Comparison of ENCODE assay signal across 8 cellular contexts in the genomic region with DNA sequence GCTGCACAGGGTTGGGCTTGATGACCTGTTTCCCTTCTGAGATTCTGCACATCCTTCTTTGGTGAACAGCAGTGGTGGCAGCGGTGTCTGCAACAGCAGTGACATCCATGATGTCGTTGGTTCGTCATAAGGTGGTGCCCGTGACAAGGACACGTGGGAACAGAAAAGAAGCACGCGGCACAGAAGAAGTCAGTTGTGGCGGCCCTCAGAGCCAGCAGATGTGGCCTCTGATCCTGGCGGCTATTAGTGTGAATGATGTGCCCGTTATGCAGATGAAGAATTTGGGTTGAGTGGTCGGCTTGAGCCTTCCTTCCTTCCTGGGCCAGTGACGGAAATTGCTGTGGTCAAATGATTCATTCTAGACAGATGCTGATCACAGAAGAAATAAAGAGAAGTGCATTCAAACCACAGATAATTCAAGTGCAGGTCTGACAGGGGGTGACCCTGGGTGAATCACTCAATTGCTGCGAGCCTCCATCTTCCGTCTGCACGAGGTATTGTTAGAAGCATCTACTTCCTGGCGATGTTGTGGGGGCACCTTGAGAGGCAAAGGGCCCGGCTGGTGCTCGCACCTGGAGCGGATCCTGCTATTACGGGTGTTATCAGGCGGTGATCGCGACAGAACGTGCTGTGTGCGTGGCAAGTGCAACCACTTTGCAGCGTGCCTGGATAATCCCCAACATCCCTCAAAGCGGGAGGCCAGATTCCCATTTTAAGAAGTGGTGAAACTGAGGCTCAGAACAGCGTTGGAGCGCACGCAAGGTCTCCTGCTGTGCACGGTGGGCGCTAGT.
DNase-seq lines count a peak whose midpoint lies in the region; ATAC-seq and TF ChIP-seq lines count a peak whose summit lies in the region.

No MANE protein-coding gene starts in this region.

- no peaks in the 10 kb centered on the region for H3K36me3 ChIP-seq in CD4-positive, alpha-beta memory T cell (ENCODE audit: insufficient read depth, low read length)
- no peaks in the 10 kb centered on the region for H3K36me3 ChIP-seq in Peyer's patch
- no peaks in the 10 kb centered on the region for H3K36me3 ChIP-seq in left lung

- BruUV-seq in Calu3 (replicated peaks; lab: Mats Ljungman, UMichigan) = no TSS peak

- no peaks in the 10 kb centered on the region for H3K27me3 ChIP-seq in CD4-positive, alpha-beta memory T cell (ENCODE audit: insufficient read depth, low read length)
- no peaks in the 10 kb centered on the region for H3K27me3 ChIP-seq in Peyer's patch
- H3K27me3 ChIP-seq in left lung = peaks cover 0 to 20% of the 10 kb centered on the region in 2 donors

- H3K9me3 Mint-ChIP-seq in CD4-positive, alpha-beta memory T cell = peaks cover 0 to 3% (median 0%) of the 10 kb centered on the region in 8 donors
- H3K9me3 Mint-ChIP-seq in activated T-helper 17 cell treated with anti-CD3 and anti-CD28 coated beads, Interleukin-2, amount 50 U/mL, for 72 hours = no peaks in the 10 kb centered on the region
- no peaks in the 10 kb centered on the region for H3K9me3 Mint-ChIP-seq in stimulated activated naive CD8-positive, alpha-beta T cell treated with anti-CD3 and anti-CD28 coated beads, Interleukin-15, Interleukin-2, amounts not matched to agents 100 ng/mL and 50 ng/mL, for 24 hours
- H3K9me3 Mint-ChIP-seq in Calu3 (ENCODE audit: low read depth, unreplicated experiment) (no peaks in the 10 kb centered on the region), osteocyte (ENCODE audit: unreplicated experiment) (no peaks in the 10 kb centered on the region)

- H3K4me3 Mint-ChIP-seq in CD4-positive, alpha-beta memory T cell = peak overlapping the region; percentile 41 to 73 (median 62)
- peak overlapping the region; percentile 54 for H3K4me3 Mint-ChIP-seq in activated T-helper 17 cell treated with anti-CD3 and anti-CD28 coated beads, Interleukin-2, amount 50 U/mL, for 72 hours
- peak overlapping the region; percentile 21 for H3K4me3 Mint-ChIP-seq in stimulated activated naive CD8-positive, alpha-beta T cell treated with anti-CD3 and anti-CD28 coated beads, Interleukin-15, Interleukin-2, amounts not matched to agents 100 ng/mL and 50 ng/mL, for 24 hours
- H3K4me3 Mint-ChIP-seq in Calu3 (ENCODE audit: low read depth, unreplicated experiment) (no peak overlapping the region), osteocyte (ENCODE audit: unreplicated experiment) (no peak overlapping the region)

- TF ChIP-seq POLR2A in Peyer's patch (IDR thresholded peaks at IDR 0.05) = no peak

- H3K36me3 Mint-ChIP-seq in CD4-positive, alpha-beta memory T cell = no peaks in the 10 kb centered on the region
- H3K36me3 Mint-ChIP-seq in activated T-helper 17 cell treated with anti-CD3 and anti-CD28 coated beads, Interleukin-2, amount 50 U/mL, for 72 hours (ENCODE audit: low read depth) = no peaks in the 10 kb centered on the region
- H3K36me3 Mint-ChIP-seq in stimulated activated naive CD8-positive, alpha-beta T cell treated with anti-CD3 and anti-CD28 coated beads, Interleukin-15, Interleukin-2, amounts not matched to agents 100 ng/mL and 50 ng/mL, for 24 hours (ENCODE audit: low read depth) = no peaks in the 10 kb centered on the region
- H3K36me3 Mint-ChIP-seq in Calu3 (ENCODE audit: insufficient read depth, unreplicated experiment) = no peaks in the 10 kb centered on the region
- no peaks in the 10 kb centered on the region for H3K36me3 Mint-ChIP-seq in osteocyte (ENCODE audit: unreplicated experiment)

- no peak overlapping the region for H3K4me3 ChIP-seq in CD4-positive, alpha-beta memory T cell (ENCODE audit: low read length in 2 of 2)
- H3K4me3 ChIP-seq in Peyer's patch = no peak overlapping the region
- H3K4me3 ChIP-seq in left lung = no peak overlapping the region

- peak; percentile 90 for ATAC-seq in activated T-helper 17 cell treated with anti-CD3 and anti-CD28 coated beads, Interleukin-2, amount 50 U/mL, for 72 hours (replicated peaks)
- ATAC-seq in left lung = peak; percentile 37
- ATAC-seq in HG02571 (IDR thresholded peaks at IDR 0.05; ENCODE audit: unreplicated experiment) = no peak

- peak overlapping the region; percentile 70 to 89 (median 84) for H3K27ac Mint-ChIP-seq in CD4-positive, alpha-beta memory T cell
- peak overlapping the region; percentile 45 for H3K27ac Mint-ChIP-seq in activated T-helper 17 cell treated with anti-CD3 and anti-CD28 coated beads, Interleukin-2, amount 50 U/mL, for 72 hours
- peak overlapping the region; percentile 57 for H3K27ac Mint-ChIP-seq in stimulated activated naive CD8-positive, alpha-beta T cell treated with anti-CD3 and anti-CD28 coated beads, Interleukin-15, Interleukin-2, amounts not matched to agents 100 ng/mL and 50 ng/mL, for 24 hours
- no peak overlapping the region for H3K27ac Mint-ChIP-seq in Calu3 (ENCODE audit: unreplicated experiment)
- H3K27ac Mint-ChIP-seq in osteocyte (ENCODE audit: unreplicated experiment) = no peak overlapping the region

- H3K27ac ChIP-seq in CD4-positive, alpha-beta memory T cell (ENCODE audit: low read depth, low read length) = no peak overlapping the region
- H3K27ac ChIP-seq in Peyer's patch = peak overlapping the region in 3 of 4 donors; percentile 20 to 45 (median 27)
- peak overlapping the region in 1 of 2 donors; percentile 87 for H3K27ac ChIP-seq in left lung

- peak; percentile 47 to 83 (median 59) for DNase-seq in CD4-positive, alpha-beta memory T cell
- DNase-seq in Peyer's patch (peak; percentile 19 to 70 (median 31)), left lung (peak in 1 of 2 donors; percentile 53), Calu3 (no peak), osteocyte (ENCODE audit: extremely low spot score, unreplicated experiment) (no peak)

- H3K9me3 ChIP-seq in CD4-positive, alpha-beta memory T cell (ENCODE audit: control insufficient read depth in 1 of 2, low read length in 2 of 2) = no peaks in the 10 kb centered on the region
- no peaks in the 10 kb centered on the region for H3K9me3 ChIP-seq in Peyer's patch
- H3K9me3 ChIP-seq in left lung = no peaks in the 10 kb centered on the region

- TF ChIP-seq CTCF in Peyer's patch (IDR thresholded peaks at IDR 0.05) (no peak), left lung (IDR thresholded peaks at IDR 0.05) (no peak), Calu3 (IDR thresholded peaks at IDR 0.05; ENCODE audit: unreplicated experiment) (no peak), osteocyte (IDR thresholded peaks at IDR 0.05) (no peak)

- POLR2A ChIA-PET in CD4-positive, alpha-beta memory T cell (lab: Charles Lee; ENCODE audit: partially characterized antibody) = no interaction called here

- peaks cover 16 to 62% (median 34%) of the 10 kb centered on the region in 4 donors for H3K4me1 Mint-ChIP-seq in CD4-positive, alpha-beta memory T cell
- peaks cover 15% of the 10 kb centered on the region for H3K4me1 Mint-ChIP-seq in activated T-helper 17 cell treated with anti-CD3 and anti-CD28 coated beads, Interleukin-2, amount 50 U/mL, for 72 hours
- H3K4me1 Mint-ChIP-seq in stimulated activated naive CD8-positive, alpha-beta T cell treated with anti-CD3 and anti-CD28 coated beads, Interleukin-15, Interleukin-2, amounts not matched to agents 100 ng/mL and 50 ng/mL, for 24 hours (ENCODE audit: low read depth) = peaks cover 46% of the 10 kb centered on the region
- H3K4me1 Mint-ChIP-seq in Calu3 (ENCODE audit: low read depth, unreplicated experiment) = peaks cover 11% of the 10 kb centered on the region
- peaks cover 22% of the 10 kb centered on the region for H3K4me1 Mint-ChIP-seq in osteocyte (ENCODE audit: unreplicated experiment)

- peaks cover under 1 to 3% of the 10 kb centered on the region in 2 donors for H3K27me3 Mint-ChIP-seq in CD4-positive, alpha-beta memory T cell
- no peaks in the 10 kb centered on the region for H3K27me3 Mint-ChIP-seq in activated T-helper 17 cell treated with anti-CD3 and anti-CD28 coated beads, Interleukin-2, amount 50 U/mL, for 72 hours
- H3K27me3 Mint-ChIP-seq in stimulated activated naive CD8-positive, alpha-beta T cell treated with anti-CD3 and anti-CD28 coated beads, Interleukin-15, Interleukin-2, amounts not matched to agents 100 ng/mL and 50 ng/mL, for 24 hours = peaks cover 2% of the 10 kb centered on the region
- H3K27me3 Mint-ChIP-seq in Calu3 (ENCODE audit: unreplicated experiment) = peaks cover 18% of the 10 kb centered on the region
- peaks cover 5% of the 10 kb centered on the region for H3K27me3 Mint-ChIP-seq in osteocyte (ENCODE audit: unreplicated experiment)

- intact Hi-C loops in CD4-positive, alpha-beta memory T cell (cut with micrococcal nuclease) = no loop called here
- intact Hi-C loops in left lung (cut with DNase I) (no loop called here), Calu3 (cut with micrococcal nuclease; ENCODE audit: unreplicated experiment) (no loop called here)

- CTCF ChIA-PET in CD4-positive, alpha-beta memory T cell (lab: Charles Lee; ENCODE audit: partially characterized antibody) = interaction anchor here (0.6 kb wide), 1 partner anchor 22 kb away, joined by 3 read pairs; no protein-coding TSS in a partner anchor
- CTCF ChIA-PET in Calu3 (lab: Charles Lee) = no interaction called here

- H3K4me1 ChIP-seq in CD4-positive, alpha-beta memory T cell (ENCODE audit: insufficient read depth, low read length) = peaks cover 39% of the 10 kb centered on the region
- H3K4me1 ChIP-seq in Peyer's patch (peaks cover 0 to 9% (median 0%) of the 10 kb centered on the region in 4 donors), left lung (peaks cover 4 to 92% of the 10 kb centered on the region in 2 donors)

Comparison
In these comparisons a context has a peak if more than half of its experiments do, and no peak if none do; other contexts are left out.
1. DNase-seq: peak in CD4-positive, alpha-beta memory T cell (5 of 5) and Peyer's patch (3 of 3); none in Calu3 (single experiment) and osteocyte (single experiment).
2. H3K27ac Mint-ChIP-seq: peak in CD4-positive, alpha-beta memory T cell (7 of 7), activated T-helper 17 cell treated with anti-CD3 and anti-CD28 coated beads, Interleukin-2, amount 50 U/mL, for 72 hours (single experiment) and stimulated activated naive CD8-positive, alpha-beta T cell treated with anti-CD3 and anti-CD28 coated beads, Interleukin-15, Interleukin-2, amounts not matched to agents 100 ng/mL and 50 ng/mL, for 24 hours (single experiment); none in Calu3 (single experiment) and osteocyte (single experiment).
3. H3K4me3 Mint-ChIP-seq: peak in CD4-positive, alpha-beta memory T cell (8 of 8), activated T-helper 17 cell treated with anti-CD3 and anti-CD28 coated beads, Interleukin-2, amount 50 U/mL, for 72 hours (single experiment) and stimulated activated naive CD8-positive, alpha-beta T cell treated with anti-CD3 and anti-CD28 coated beads, Interleukin-15, Interleukin-2, amounts not matched to agents 100 ng/mL and 50 ng/mL, for 24 hours (single experiment); none in Calu3 (single experiment) and osteocyte (single experiment).